Comparison of ENCODE assay signal across 9 cellular contexts in the genomic region with DNA sequence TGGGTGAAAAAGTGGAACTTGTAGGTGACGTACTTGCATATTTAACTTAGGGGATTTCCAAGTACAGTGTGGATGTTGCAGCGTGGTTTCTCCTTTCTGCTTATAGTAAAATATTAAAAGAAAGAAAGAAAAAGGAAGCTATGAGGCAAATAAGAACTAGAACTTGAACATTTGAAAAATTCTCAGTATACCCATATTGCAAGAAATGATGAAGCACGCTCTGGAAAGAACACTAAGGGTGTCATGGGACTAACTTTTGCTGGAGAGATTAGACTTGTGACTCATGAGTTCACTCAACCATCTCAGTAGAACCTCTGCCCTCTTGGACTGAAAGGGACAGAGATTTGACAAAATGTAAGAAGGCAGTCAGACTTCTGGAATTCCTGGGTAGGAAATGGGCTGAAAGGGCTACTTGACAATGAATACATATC.
DNase-seq lines count a peak whose midpoint lies in the region; ATAC-seq, FAIRE-seq and TF ChIP-seq lines count a peak whose summit lies in the region.
"Had no signal": no experiment of that assay in that cellular context is flagged by ENCODE, and none has a peak within 500 bp of the region (broad histone marks: within the 10 kb centered on the region; RNA-seq: fewer than 3 reads in every experiment).

No MANE protein-coding gene starts in this region.

- DNase-seq in GM10248 (ENCODE audit: extremely low spot score) (peak; percentile 14), dedifferentiated amniotic fluid mesenchymal stem cell (ENCODE audit: extremely low spot score) (peak; percentile 34), H54 (ENCODE audit: insufficient read length, low spot score) (no peak), AG08395 (ENCODE audit: low spot score) (no peak), psoas muscle (no peak), caudate nucleus (lab: John Stamatoyannopoulos, UW) (no peak)

- intact Hi-C loops in psoas muscle (cut with DNase I), result no loop called here

- 63 to 74% (median 64%) methylated on average over 3 of the region's 3 CpGs for WGBS in psoas muscle, 3 donors

- TF ChIP-seq POLR2A in H54 (IDR thresholded peaks at IDR 0.05; ENCODE audit: low read depth, low read length), result no peak

- H3K4me1 ChIP-seq in psoas muscle, result no peaks in the 10 kb centered on the region

- no peaks in the 10 kb centered on the region for H3K36me3 ChIP-seq in psoas muscle (ENCODE audit: insufficient read depth in 1 of 2, low read depth in 1 of 2)
- H3K36me3 ChIP-seq: BLaER1 treated with 17β-estradiol and CSF1 and Interleukin-3, amounts not matched to agents 10 nM and 100 nM had no signal

- H3K4me3 ChIP-seq in psoas muscle, result no peak overlapping the region

- ATAC-seq in GM21381 (IDR thresholded peaks at IDR 0.05; ENCODE audit: unreplicated experiment) (peak; percentile 90), HG03139 (IDR thresholded peaks at IDR 0.05; ENCODE audit: unreplicated experiment) (peak; percentile 85), psoas muscle (no peak)

- CTCF ChIA-PET in GM10248 (lab: Yijun Ruan, JAX), result interaction anchor here (1.3 kb wide), 1 partner anchor 10 kb away, joined by 3 read pairs; no protein-coding TSS in a partner anchor

- H3K9me3 ChIP-seq in psoas muscle, result no peaks in the 10 kb centered on the region
- H3K9me3 ChIP-seq: BLaER1 treated with 17β-estradiol and CSF1 and Interleukin-3, amounts not matched to agents 10 nM and 100 nM had no signal

- TF ChIP-seq CTCF in GM10248 (IDR thresholded peaks at IDR 0.05; ENCODE audit: control extremely low read depth, extremely low read depth, low read depth, missing control alignments) (no peak), psoas muscle (IDR thresholded peaks at IDR 0.05) (no peak)

- no peak for FAIRE-seq in H54 (lab: Jason Lieb, UNC)

- H3K27ac ChIP-seq in psoas muscle (no peak overlapping the region), caudate nucleus (ENCODE audit: low read depth, low read length) (no peak overlapping the region)

- H3K27me3 ChIP-seq in psoas muscle (ENCODE audit: insufficient read depth in 3 of 3, low read length in 2 of 3), result no peaks in the 10 kb centered on the region
- H3K27me3 ChIP-seq: BLaER1 treated with 17β-estradiol and CSF1 and Interleukin-3, amounts not matched to agents 10 nM and 100 nM had no signal

- POLR2A ChIA-PET in GM10248 (lab: Yijun Ruan, JAX), result no interaction called here

Comparison
In these comparisons a context has a peak if more than half of its experiments do, and no peak if none do; other contexts are left out.
1. DNase-seq: peak in GM10248 (single experiment) and dedifferentiated amniotic fluid mesenchymal stem cell (single experiment); none in H54 (single experiment), AG08395 (single experiment), psoas muscle (0 of 2) and caudate nucleus (0 of 61).
2. ATAC-seq: peak in GM21381 (single experiment) and HG03139 (single experiment); none in psoas muscle (0 of 4).